ENCODE assay signal across 23 cellular contexts in the genomic region with DNA sequence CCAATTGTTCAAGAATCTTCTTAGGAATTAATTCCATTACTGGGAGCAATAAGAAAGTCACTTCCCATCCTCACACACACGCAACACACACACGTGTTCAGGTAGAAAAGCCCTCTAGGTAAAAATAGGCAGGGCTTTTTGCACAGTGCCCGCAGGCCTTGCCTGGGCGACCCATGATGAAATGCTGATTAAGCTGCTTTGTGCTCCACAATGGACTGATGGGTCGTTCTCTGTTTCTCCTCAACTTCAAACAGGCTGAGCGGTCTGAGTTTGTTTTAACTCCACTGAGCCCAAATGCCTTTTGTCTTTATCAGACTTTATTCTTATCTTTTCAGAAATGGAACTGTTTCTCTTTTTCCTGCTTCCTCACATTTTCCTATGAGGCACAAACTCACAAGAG. TPM values are rescaled to one million over a fixed set of nuclear protein-coding genes. Genes with fewer than 3 reads are reported as not detected.
DNase-seq lines count a peak whose midpoint lies in the region; ATAC-seq, FAIRE-seq and TF ChIP-seq lines count a peak whose summit lies in the region.
"Had no signal": no experiment of that assay in that cellular context is flagged by ENCODE, and none has a peak within 500 bp of the region (broad histone marks: within the 10 kb centered on the region; RNA-seq: fewer than 3 reads in every experiment).

No MANE protein-coding gene starts in this region.

- no peak for TF ChIP-seq POLR2A in IMR-90 (IDR thresholded peaks at IDR 0.05; ENCODE audit: low read depth, low read length)
- no peak for TF ChIP-seq POLR2A in breast epithelium (IDR thresholded peaks at IDR 0.05)
- no peak for TF ChIP-seq POLR2A in H54 (IDR thresholded peaks at IDR 0.05; ENCODE audit: low read depth, low read length)

- H4K91ac ChIP-seq in IMR-90 (ENCODE audit: insufficient read depth, low read depth, low read length) = no peak overlapping the region

- no peak overlapping the region for H2BK5ac ChIP-seq in IMR-90 (ENCODE audit: low read depth, low read length, poor library complexity, severe bottlenecking)

- H2BK20ac ChIP-seq in IMR-90 (ENCODE audit: low read depth, low read length) = peak overlapping the region; percentile 8; the same call in 1 of the 2 replicates

- peak overlapping the region; percentile 38; the same call in 1 of the 2 replicates for H3K23ac ChIP-seq in IMR-90 (ENCODE audit: low read depth, low read length)

- FAIRE-seq in H54 (lab: Jason Lieb, UNC) = no peak
- FAIRE-seq: A204.1, D721Med, GM12892, GM18507 had no signal

- TF ChIP-seq CTCF in IMR-90 (conservative IDR thresholded peaks at IDR 0.05; ENCODE audit: low read depth, low read length) = no peak
- no peak for TF ChIP-seq CTCF in neural progenitor cell (IDR thresholded peaks at IDR 0.05)
- no peak for TF ChIP-seq CTCF in breast epithelium (IDR thresholded peaks at IDR 0.05)

- peaks cover 51% of the 10 kb centered on the region for H3F3A ChIP-seq in neural progenitor cell (ENCODE audit: low read depth)

- H3K9me1 ChIP-seq in IMR-90 (ENCODE audit: insufficient read depth, low read length) = no peaks in the 10 kb centered on the region; the same call in 1 of the 2 replicates

- no peak overlapping the region; a peak in 1 of 4 replicates for H4K8ac ChIP-seq in IMR-90 (ENCODE audit: low read depth in 2 of 2, low read length in 2 of 2)

- H3K4me2 ChIP-seq in IMR-90 (ENCODE audit: low read depth, low read length) (no peak overlapping the region), neural progenitor cell (peak overlapping the region; percentile 40)
- H3K4me2 ChIP-seq: SK-N-SH had no signal

- no peak overlapping the region for H2BK15ac ChIP-seq in IMR-90 (ENCODE audit: low read depth, low read length)

- POLR2A ChIA-PET in IMR-90 (lab: Charles Lee; ENCODE audit: unreplicated experiment) = no interaction called here

- intact Hi-C loops in IMR-90 (cut with micrococcal nuclease) = no loop called here
- intact Hi-C loops in breast epithelium (cut with DNase I; ENCODE audit: low total_unique reads) = loop anchor here (10.0 kb wide), 1 partner anchor 1406 kb away; no protein-coding TSS in a partner anchor

- H3K4me3 Mint-ChIP-seq in neural progenitor cell = no peak overlapping the region

- H3K36me3 ChIP-seq in IMR-90 (ENCODE audit: control insufficient read depth, insufficient read depth, low read length) = no peaks in the 10 kb centered on the region
- no peaks in the 10 kb centered on the region for H3K36me3 ChIP-seq in iPS-18a (ENCODE audit: control insufficient read depth, low read depth, low read length)
- H3K36me3 ChIP-seq in neural progenitor cell = no peaks in the 10 kb centered on the region
- H3K36me3 ChIP-seq in breast epithelium = no peaks in the 10 kb centered on the region
- H3K36me3 ChIP-seq: HAP-1 had no signal

- H3K27me3 ChIP-seq in IMR-90 (ENCODE audit: control insufficient read depth, insufficient read depth, low read length) (no peaks in the 10 kb centered on the region; the same call in 1 of the 2 replicates), iPS-18a (ENCODE audit: control insufficient read depth, insufficient read depth, low read length) (peaks cover 50% of the 10 kb centered on the region), neural progenitor cell (peaks cover 54% of the 10 kb centered on the region), breast epithelium (no peaks in the 10 kb centered on the region)

- H3K9me3 Mint-ChIP-seq in neural progenitor cell = no peaks in the 10 kb centered on the region

- in situ Hi-C loops in IMR-90 (cut with MboI; ENCODE audit: low sequenced_read_pairs) = loop anchor here (25.0 kb wide), 1 partner anchor 834 kb away; a partner anchor contains a TSS

- H2BK120ac ChIP-seq in IMR-90 (ENCODE audit: low read depth, low read length) = peak overlapping the region; percentile 1; the same call in 1 of the 2 replicates

- peak overlapping the region; percentile 40; the same call in 1 of the 2 replicates for H3K4ac ChIP-seq in IMR-90 (ENCODE audit: low read depth, low read length)

- peak overlapping the region; percentile 18 for H2AFZ ChIP-seq in IMR-90 (replicated peaks; ENCODE audit: low read length, poor library complexity)
- H2AFZ ChIP-seq in neural progenitor cell (replicated peaks) = no peak overlapping the region

- dilution Hi-C loops in IMR-90 (cut with HindIII; ENCODE audit: low sequenced_read_pairs, unreplicated experiment) = no loop called here

- no peak overlapping the region for H3K27ac ChIP-seq in IMR-90 (ENCODE audit: insufficient read depth, low read length)
- H3K27ac ChIP-seq in iPS-18a (ENCODE audit: low read length) = no peak overlapping the region
- H3K27ac ChIP-seq in neural progenitor cell = no peak overlapping the region
- H3K27ac ChIP-seq in breast epithelium = no peak overlapping the region

- H3K14ac ChIP-seq in IMR-90 (replicated peaks; ENCODE audit: low read depth, low read length) = 0 out of 2 replicates have a peak overlapping the region, but pooled peaks have one; percentile 52

- no peak for ATAC-seq in IMR-90 (ENCODE audit: low read depth)
- ATAC-seq: PC-3 had no signal

- peaks cover 39% of the 10 kb centered on the region for H3K4me1 Mint-ChIP-seq in neural progenitor cell

- H3K9ac ChIP-seq in IMR-90 (ENCODE audit: low read depth, low read length) (no peak overlapping the region), iPS-18a (ENCODE audit: low read length) (no peak overlapping the region), neural progenitor cell (no peak overlapping the region)
- H3K9ac ChIP-seq: SK-N-SH had no signal

- H4K5ac ChIP-seq in IMR-90 (ENCODE audit: low read depth, low read length) = no peak overlapping the region

- BruUV-seq in IMR-90 (replicated peaks; lab: Mats Ljungman, UMichigan) = no TSS peak

- H3K27ac Mint-ChIP-seq in neural progenitor cell = no peak overlapping the region

- H3K36me3 Mint-ChIP-seq in neural progenitor cell = no peaks in the 10 kb centered on the region

- H3K18ac ChIP-seq in IMR-90 (ENCODE audit: low read depth, low read length) = no peak overlapping the region

- H4K20me1 ChIP-seq in IMR-90 (ENCODE audit: insufficient read depth, low read length) (no peaks in the 10 kb centered on the region), neural progenitor cell (ENCODE audit: low read depth) (peaks cover 5% of the 10 kb centered on the region)

- H3K79me2 ChIP-seq in neural progenitor cell (ENCODE audit: low read depth) = no peaks in the 10 kb centered on the region

- WGBS in IMR-90 (ENCODE audit: extremely low coverage in 2 of 2, insufficient read length in 1 of 2), 2 experiments = 29% methylated on average over 5 of the region's 6 CpGs; no CpG with 5 or more reads in 1 of the 2 experiments

- H3K4me3 ChIP-seq in IMR-90 (ENCODE audit: insufficient read depth, low read depth, low read length) (no peak overlapping the region), iPS-18a (ENCODE audit: low read length) (peak overlapping the region; percentile 25), neural progenitor cell (no peak overlapping the region), breast epithelium (no peak overlapping the region)
- H3K4me3 ChIP-seq: HAP-1 had no signal

- CTCF ChIA-PET in IMR-90 (lab: Yijun Ruan, JAX) = no interaction called here

- H3K9me3 ChIP-seq in IMR-90 (ENCODE audit: control insufficient read depth, insufficient read depth, low read length) = no peaks in the 10 kb centered on the region
- H3K9me3 ChIP-seq in iPS-18a (ENCODE audit: control insufficient read depth, low read depth, low read length) = no peaks in the 10 kb centered on the region
- no peaks in the 10 kb centered on the region for H3K9me3 ChIP-seq in neural progenitor cell (ENCODE audit: low read depth)
- no peaks in the 10 kb centered on the region for H3K9me3 ChIP-seq in breast epithelium
- H3K9me3 ChIP-seq: HAP-1, SK-N-SH had no signal

- no peak for TF ChIP-seq RAD21 in IMR-90 (IDR thresholded peaks at IDR 0.05; ENCODE audit: low read length)

- DNase-seq in ELF-1 (ENCODE audit: low read depth, low spot score) (peak; percentile 90), IMR-90 (peak; percentile 29), neural progenitor cell (ENCODE audit: low spot score) (peak; percentile 66), OCI-M1 (lab: John Stamatoyannopoulos, UW) (no peak), breast epithelium (ENCODE audit: low spot score in 2 of 2) (no peak), H54 (ENCODE audit: insufficient read length, low spot score) (no peak), NCI-H82 (lab: John Stamatoyannopoulos, UW) (no peak)
- DNase-seq: C1 segment of cervical spinal cord, KG1, MV-4-11, NCI-H1694 treated with DMSO at 0.1 percent for 48 hours, NCI-H510A, NCI-H774, PC-3, RPMI8226, SHP77 treated with DMSO at 0.1 percent for 48 hours, SK-N-SH had no signal

- H3K56ac ChIP-seq in IMR-90 (ENCODE audit: extremely low read depth, insufficient read depth, low read length) = no peak overlapping the region

- H3K27me3 Mint-ChIP-seq in neural progenitor cell (ENCODE audit: insufficient read depth, low read depth) = peaks cover 4% of the 10 kb centered on the region

- H3K79me1 ChIP-seq in IMR-90 (ENCODE audit: low read depth in 1 of 2, low read length in 2 of 2) = no peaks in the 10 kb centered on the region

- H2AK9ac ChIP-seq in IMR-90 (replicated peaks; ENCODE audit: low read depth, low read length, poor library complexity) = no peak overlapping the region

- H3K4me1 ChIP-seq in IMR-90 (ENCODE audit: control insufficient read depth, insufficient read depth, low read length) (no peaks in the 10 kb centered on the region; the same call in 1 of the 2 replicates), iPS-18a (ENCODE audit: control insufficient read depth, low read depth, low read length) (peaks cover 54% of the 10 kb centered on the region), neural progenitor cell (peaks cover 38% of the 10 kb centered on the region), breast epithelium (no peaks in the 10 kb centered on the region)

- no peak overlapping the region for H2AK5ac ChIP-seq in IMR-90 (ENCODE audit: low read depth, low read length)

TF ChIP-seq in IMR-90, 13 proteins besides CTCF, POLR2A, EP300 and RAD21 (continues in another document):
- TF ChIP-seq SMC3 (IDR thresholded peaks at IDR 0.05; ENCODE audit: low read depth, low read length) = no peak
- TF ChIP-seq, protein P1, sequence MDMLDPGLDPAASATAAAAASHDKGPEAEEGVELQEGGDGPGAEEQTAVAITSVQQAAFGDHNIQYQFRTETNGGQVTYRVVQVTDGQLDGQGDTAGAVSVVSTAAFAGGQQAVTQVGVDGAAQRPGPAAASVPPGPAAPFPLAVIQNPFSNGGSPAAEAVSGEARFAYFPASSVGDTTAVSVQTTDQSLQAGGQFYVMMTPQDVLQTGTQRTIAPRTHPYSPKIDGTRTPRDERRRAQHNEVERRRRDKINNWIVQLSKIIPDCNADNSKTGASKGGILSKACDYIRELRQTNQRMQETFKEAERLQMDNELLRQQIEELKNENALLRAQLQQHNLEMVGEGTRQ (IDR thresholded peaks at IDR 0.05; ENCODE audit: low read depth, low read length) = no peak
- no peak for TF ChIP-seq RFX5 (IDR thresholded peaks at IDR 0.05; ENCODE audit: low read depth, low read length)

RNA-seq across cellular contexts. Expression of a gene that starts 9.4 kb away (rescaled TPM):
- total RNA-seq in IMR-90 (2012; rRNA removed) (8.1 and 9.7 TPM in 2 replicates), neural progenitor cell (ENCODE audit: low replicate concordance) (3.3 and 3.4 TPM in 2 replicates), breast epithelium (1 to 10 TPM; 5.0 to 9.8 (median 5.1) TPM)
- polyA plus RNA-seq in IMR-90 (2012; rRNA removed) = 5.8 and 6.5 TPM in 2 replicates
- polyA plus RNA-seq in IMR-90 (2012; cell fraction: cytosol; rRNA removed) = 3.1 and 3.3 TPM in 2 replicates
- polyA plus RNA-seq in IMR-90 (2012; cell fraction: nucleus; rRNA removed; ENCODE audit: low replicate concordance) = 5.1 and 11.9 TPM in 2 replicates

Comparison
In these comparisons a context has a peak if more than half of its experiments do, and no peak if none do; other contexts are left out.
1. DNase-seq: peak in ELF-1 (single experiment), IMR-90 (single experiment) and neural progenitor cell (single experiment); none in OCI-M1 (single experiment), breast epithelium (0 of 2), H54 (single experiment) and NCI-H82 (single experiment).